ENCODE assay signal across 19 cellular contexts in genomic region chr7:8480466-8480865, GRCh38. TPM values are rescaled to one million over a fixed set of nuclear protein-coding genes. Genes with fewer than 3 reads are reported as not detected.
"Had no signal": no experiment of that assay in that cellular context is flagged by ENCODE, and none has a peak within 500 bp of the region (broad histone marks: within the 10 kb centered on the region; RNA-seq: fewer than 3 reads in every experiment).

No MANE protein-coding gene starts in this region.

- H3K27ac Mint-ChIP-seq: activated naive CD8-positive, alpha-beta T cell treated with anti-CD3 and anti-CD28 coated beads, Interleukin-2, amount 10 ng/mL, durations not matched to agents 7 days and 5 days; activated T-helper 1 cell treated with anti-CD3 and anti-CD28 coated beads, Interleukin-12 subunit alpha, Interleukin-12 subunit beta, Interleukin-2, Interleukin-4 antibody, amounts not matched to agents 30 ng/mL and 10 ng/mL and 1 ng/mL, durations not matched to agents 14 hours and 24 hours and 36 hours; endodermal cell; immature natural killer cell; naive thymus-derived CD8-positive, alpha-beta T cell; stimulated activated memory B cell treated with anti-CD40 and anti-IgM and Interleukin-4, amounts not matched to agents 10 μg/mL and 1 μg/mL and 100 μg/mL, for 72 hours had no signal

- H3K4me3 Mint-ChIP-seq: activated naive CD8-positive, alpha-beta T cell treated with anti-CD3 and anti-CD28 coated beads, Interleukin-2, amount 10 ng/mL, durations not matched to agents 7 days and 5 days; activated T-helper 1 cell treated with anti-CD3 and anti-CD28 coated beads, Interleukin-12 subunit alpha, Interleukin-12 subunit beta, Interleukin-2, Interleukin-4 antibody, amounts not matched to agents 30 ng/mL and 10 ng/mL and 1 ng/mL, durations not matched to agents 14 hours and 24 hours and 36 hours; endodermal cell; immature natural killer cell; naive thymus-derived CD8-positive, alpha-beta T cell; stimulated activated memory B cell treated with anti-CD40 and anti-IgM and Interleukin-4, amounts not matched to agents 10 μg/mL and 1 μg/mL and 100 μg/mL, for 72 hours had no signal

- H3K79me2 ChIP-seq: parathyroid adenoma had no signal

- DNase-seq: activated CD4-positive, alpha-beta T cell treated with anti-CD3 and anti-CD28 coated beads, Interleukin-2, amount 50 U/mL, for 1 hour; activated naive CD8-positive, alpha-beta T cell treated with anti-CD3 and anti-CD28 coated beads, Interleukin-2, amount 10 ng/mL, durations not matched to agents 7 days and 5 days; dorsolateral prefrontal cortex; endodermal cell; heart left ventricle; immature natural killer cell; left colon; naive thymus-derived CD8-positive, alpha-beta T cell; stimulated activated CD4-positive, alpha-beta T cell treated with anti-CD3 and anti-CD28 coated beads, Interleukin-2, amount 100 ng/mL, for 48 hours had no signal

- ATAC-seq: heart left ventricle; left colon; naive thymus-derived CD8-positive, alpha-beta T cell; stimulated activated memory B cell treated with anti-CD40 and anti-IgM and Interleukin-4, amounts not matched to agents 10 μg/mL and 1 μg/mL and 100 μg/mL, for 72 hours had no signal

- H3K4me1 ChIP-seq: heart left ventricle, parathyroid adenoma had no signal

- H3K9me3 ChIP-seq: neutrophil had no signal

- H3K27ac ChIP-seq: dorsolateral prefrontal cortex, heart left ventricle, neutrophil, parathyroid adenoma had no signal

- H3K9me3 Mint-ChIP-seq: activated naive CD8-positive, alpha-beta T cell treated with anti-CD3 and anti-CD28 coated beads, Interleukin-2, amount 10 ng/mL, durations not matched to agents 7 days and 5 days; activated T-helper 1 cell treated with anti-CD3 and anti-CD28 coated beads, Interleukin-12 subunit alpha, Interleukin-12 subunit beta, Interleukin-2, Interleukin-4 antibody, amounts not matched to agents 30 ng/mL and 10 ng/mL and 1 ng/mL, durations not matched to agents 14 hours and 24 hours and 36 hours had no signal

- H3K27me3 ChIP-seq: dorsolateral prefrontal cortex, heart left ventricle, neutrophil had no signal

- H3K9ac ChIP-seq: parathyroid adenoma had no signal

- H2AFZ ChIP-seq: parathyroid adenoma had no signal

- H3K36me3 Mint-ChIP-seq: activated naive CD8-positive, alpha-beta T cell treated with anti-CD3 and anti-CD28 coated beads, Interleukin-2, amount 10 ng/mL, durations not matched to agents 7 days and 5 days; immature natural killer cell; naive thymus-derived CD8-positive, alpha-beta T cell; stimulated activated memory B cell treated with anti-CD40 and anti-IgM and Interleukin-4, amounts not matched to agents 10 μg/mL and 1 μg/mL and 100 μg/mL, for 72 hours had no signal

- H3K4me3 ChIP-seq: dorsolateral prefrontal cortex, heart left ventricle, lung had no signal

- H3K27me3 Mint-ChIP-seq: activated naive CD8-positive, alpha-beta T cell treated with anti-CD3 and anti-CD28 coated beads, Interleukin-2, amount 10 ng/mL, durations not matched to agents 7 days and 5 days had no signal

- H3K4me1 Mint-ChIP-seq: activated naive CD8-positive, alpha-beta T cell treated with anti-CD3 and anti-CD28 coated beads, Interleukin-2, amount 10 ng/mL, durations not matched to agents 7 days and 5 days; immature natural killer cell; naive thymus-derived CD8-positive, alpha-beta T cell; stimulated activated memory B cell treated with anti-CD40 and anti-IgM and Interleukin-4, amounts not matched to agents 10 μg/mL and 1 μg/mL and 100 μg/mL, for 72 hours had no signal

- H3K36me3 ChIP-seq: heart left ventricle, neutrophil had no signal

- FAIRE-seq: frontal cortex had no signal

RNA-seq across cellular contexts. Expression of gene NXPH1, which starts 47.1 kb away (rescaled TPM):
- total RNA-seq: activated CD8-positive, alpha-beta memory T cell treated with anti-CD3 and anti-CD28 coated beads for 36 hours; activated naive CD8-positive, alpha-beta T cell treated with anti-CD3 and anti-CD28 coated beads, Interleukin-2, amount 10 ng/mL, durations not matched to agents 7 days and 5 days; activated T-helper 1 cell treated with anti-CD3 and anti-CD28 coated beads, Interleukin-12 subunit alpha, Interleukin-12 subunit beta, Interleukin-2, Interleukin-4 antibody, amounts not matched to agents 30 ng/mL and 10 ng/mL and 1 ng/mL, durations not matched to agents 14 hours and 24 hours and 36 hours; chondrocyte; epithelial cell of proximal tubule; heart left ventricle; left colon; naive thymus-derived CD8-positive, alpha-beta T cell; T-helper 2 cell treated with Interferon-gamma antibody and Interleukin-4, amounts not matched to agents 100 ng/mL and 5 ng/mL, for 36 hours had no signal
